Comparison of ENCODE assay signal across 9 cellular contexts in genomic region chr19:40702337-40703012, GRCh38. TPM values are rescaled to one million over a fixed set of nuclear protein-coding genes. Genes with fewer than 3 reads are reported as not detected.
DNase-seq lines count a peak whose midpoint lies in the region; ATAC-seq, FAIRE-seq and TF ChIP-seq lines count a peak whose summit lies in the region.
"Had no signal": no experiment of that assay in that cellular context is flagged by ENCODE, and none has a peak within 500 bp of the region (broad histone marks: within the 10 kb centered on the region; RNA-seq: fewer than 3 reads in every experiment).

No MANE protein-coding gene starts in this region.

- H3K4me2 ChIP-seq in HepG2 (ENCODE audit: low read depth, low read length) (no peak overlapping the region), OCI-LY7 (ENCODE audit: low read length) (no peak overlapping the region)

- H3K79me2 ChIP-seq in HepG2 (ENCODE audit: insufficient read depth, low read length): no peaks in the 10 kb centered on the region
- H3K79me2 ChIP-seq in OCI-LY7 (ENCODE audit: insufficient read depth, low read depth, low read length): no peaks in the 10 kb centered on the region

- no peaks in the 10 kb centered on the region for H4K20me1 ChIP-seq in HepG2 (ENCODE audit: insufficient read depth, low read length)
- H4K20me1 ChIP-seq in OCI-LY7 (ENCODE audit: insufficient read depth, low read length): no peaks in the 10 kb centered on the region

- BruUV-seq in HepG2 (replicated peaks; lab: Mats Ljungman, UMichigan) (no TSS peak), OCI-LY7 (replicated peaks; lab: Mats Ljungman, UMichigan) (no TSS peak)

- intact Hi-C loops in HepG2 (cut with micrococcal nuclease; ENCODE audit: unreplicated experiment) (loop anchor here (1.0 kb wide), 1 partner anchor 39 kb away; no protein-coding TSS in a partner anchor), OCI-LY7 (cut with micrococcal nuclease; ENCODE audit: unreplicated experiment) (no loop called here)

- H3K36me3 ChIP-seq in HepG2 (replicated peaks in 1 of 2; ENCODE audit: control insufficient read depth in 1 of 2, insufficient read depth in 2 of 2, low read length in 2 of 2) (peaks cover 8 to 21% of the 10 kb centered on the region in 2 experiments; a peak in 4 of 5 replicates), OCI-LY7 (ENCODE audit: insufficient read depth, low read length) (peaks cover 28% of the 10 kb centered on the region)

- peak overlapping the region; percentile 38; the same call in 1 of the 2 replicates for H3K9ac ChIP-seq in HepG2 (ENCODE audit: insufficient read depth, low read depth, low read length)

- POLR2A ChIA-PET in HepG2 (lab: Yijun Ruan, JAX) (interaction anchor here (0.7 to 1.1 kb wide), 2 partner anchors 40 to 48 kb away, joined by 3 to 4 read pairs; partner anchors contain the start of gene ACTMAP), OCI-LY7 (lab: Charles Lee) (no interaction called here)

- H3K27me3 ChIP-seq in HepG2 (ENCODE audit: control insufficient read depth in 1 of 2, insufficient read depth in 2 of 2, low read length in 2 of 2): no peaks in the 10 kb centered on the region

- DNase-seq in Ammon's horn (ENCODE audit: low spot score) (peak; percentile 62), NCI-H2227 treated with DMSO at 0.1 percent for 48 hours (lab: John Stamatoyannopoulos, UW) (peak; percentile 79), cerebellar cortex (ENCODE audit: low spot score) (peak; percentile 85), HepG2 (ENCODE audit: low spot score) (peak; percentile 50), COR-L47 (lab: John Stamatoyannopoulos, UW) (no peak), OCI-LY7 (ENCODE audit: low spot score) (no peak), NK-92 (lab: John Stamatoyannopoulos, UW; ENCODE audit: unreplicated experiment) (no peak)
- DNase-seq in activated T-cell treated with anti-CD3 and anti-CD28 coated beads, Interleukin-2, amount 50 U/mL, for 48 hours: no peak
- DNase-seq: CD4-positive, alpha-beta memory T cell had no signal

- no peaks in the 10 kb centered on the region for H3K9me2 ChIP-seq in OCI-LY7 (ENCODE audit: insufficient read depth, low read length)

- peak; percentile 80 for TF ChIP-seq CTCF in HepG2 (CRISPR knock-in tag; IDR thresholded peaks at IDR 0.05)
- no peak for TF ChIP-seq CTCF in OCI-LY7 (conservative IDR thresholded peaks at IDR 0.05; ENCODE audit: low read length)

- no peak overlapping the region for H2AFZ ChIP-seq in HepG2 (ENCODE audit: low read length)
- H2AFZ ChIP-seq in OCI-LY7 (ENCODE audit: low read length): no peak overlapping the region

- H3K4me3 ChIP-seq in HepG2 (replicated peaks in 1 of 3; ENCODE audit: insufficient read depth in 1 of 3, low read depth in 2 of 3, low read length in 3 of 3): no peak overlapping the region
- no peak overlapping the region for H3K4me3 ChIP-seq in OCI-LY7 (ENCODE audit: low read depth, low read length, poor library complexity, severe bottlenecking)

- WGBS in HepG2 (ENCODE audit: low lambda C conversion rate): 58% methylated on average over 16 of the region's 18 CpGs

- TF ChIP-seq EP300 in HepG2 (IDR thresholded peaks at IDR 0.05; ENCODE audit: low read depth in 2 of 2, low read length in 2 of 2) (no peak), HepG2 (CRISPR knock-in tag; IDR thresholded peaks at IDR 0.05; ENCODE audit: borderline replicate concordance) (no peak)

- TF ChIP-seq POLR2A in HepG2 (IDR thresholded peaks at IDR 0.05; ENCODE audit: insufficient read depth in 1 of 2, low read depth in 2 of 2, low read length in 2 of 2): no peak

- H3K9me3 ChIP-seq in HepG2 (ENCODE audit: low read length): no peaks in the 10 kb centered on the region
- H3K9me3 ChIP-seq in OCI-LY7 (ENCODE audit: low read length): no peaks in the 10 kb centered on the region

- H3K27ac ChIP-seq in HepG2 (ENCODE audit: extremely low read length, insufficient read depth, low read length): no peak overlapping the region
- H3K27ac ChIP-seq in OCI-LY7 (ENCODE audit: low read depth, low read length, poor library complexity, severe bottlenecking): no peak overlapping the region

- peak; percentile 80 for TF ChIP-seq RAD21 in HepG2 (CRISPR knock-in tag; IDR thresholded peaks at IDR 0.05)

- in situ Hi-C loops in HepG2 (cut with HindIII; ENCODE audit: extremely low pct_ligation_motif_present, low pct_unique_long_range_greater_than_20kb): loop anchor here (5.0 kb wide), 1 partner anchor 40 kb away; no protein-coding TSS in a partner anchor

- H3K4me1 ChIP-seq in HepG2 (ENCODE audit: insufficient read depth, low read length) (peaks cover 7% of the 10 kb centered on the region; the same call in 1 of the 2 replicates), OCI-LY7 (ENCODE audit: insufficient read depth, low read length, poor library complexity, severe bottlenecking) (no peaks in the 10 kb centered on the region)

- peak; percentile 98 for ATAC-seq in HepG2

- peak; percentile 34 for FAIRE-seq in HepG2 (lab: Jason Lieb, UNC)

- CTCF ChIA-PET in HepG2 (lab: Yijun Ruan, JAX; ENCODE audit: low intra/inter-chr PET ratio, low total read pairs) (interaction anchor here (1.4 to 2.2 kb wide), 2 partner anchors 40 to 68 kb away, joined by 5 to 19 read pairs; no protein-coding TSS in a partner anchor), OCI-LY7 (lab: Charles Lee; ENCODE audit: unreplicated experiment) (no interaction called here)

RNA-seq across cellular contexts. Expression of gene NUMBL, which starts 12.0 kb away (rescaled TPM):
- total RNA-seq in HepG2 (2016; rRNA removed; fragmentation: Illumina TruSeq; extraction: Trizol): 0.20 and 0.49 TPM in 2 replicates
- total RNA-seq in HepG2 (2016; cell fraction: cytosol; rRNA removed; fragmentation: Illumina TruSeq; extraction: Trizol; ENCODE audit: low read depth): 0.09 and 0.10 TPM in 2 replicates
- total RNA-seq in HepG2 (2016; cell fraction: insoluble cytoplasmic fraction; rRNA removed; fragmentation: Illumina TruSeq; extraction: Trizol): 0.04 and 0.58 TPM in 2 replicates
- 0.25 and 0.52 TPM in 2 replicates for total RNA-seq in HepG2 (2016; cell fraction: membrane; rRNA removed; fragmentation: Illumina TruSeq; extraction: Trizol)
- 0.69 and 2.1 TPM in 2 replicates for total RNA-seq in HepG2 (2016; cell fraction: nucleus; rRNA removed; fragmentation: Illumina TruSeq; extraction: Trizol)
- polyA plus RNA-seq in HepG2 (2011; rRNA removed): 2.2 and 2.3 TPM in 2 replicates
- 0.67 and 0.90 TPM in 2 replicates for polyA plus RNA-seq in HepG2 (2011; cell fraction: cytosol; rRNA removed)
- polyA plus RNA-seq in HepG2 (2011; cell fraction: nucleus; rRNA removed): 21.6 and 25.2 TPM in 2 replicates
- polyA plus RNA-seq in HepG2 (2012): 0.78 and 2.1 TPM in 2 replicates
- polyA plus RNA-seq in HepG2 (2016; cell fraction: cytosol; fragmentation: Illumina TruSeq; extraction: Trizol; ENCODE audit: low read depth): 0.10 and 0.11 TPM in 2 replicates
- 0.27 and 0.56 TPM in 2 replicates for polyA plus RNA-seq in HepG2 (2016; cell fraction: insoluble cytoplasmic fraction; fragmentation: Illumina TruSeq; extraction: Trizol; ENCODE audit: low read depth)
- polyA plus RNA-seq in HepG2 (2016; cell fraction: membrane; fragmentation: Illumina TruSeq; extraction: Trizol; ENCODE audit: low read depth): 0.07 and 0.19 TPM in 2 replicates
- polyA plus RNA-seq in HepG2 (2016; cell fraction: nucleus; fragmentation: Illumina TruSeq; extraction: Trizol; ENCODE audit: insufficient read depth, low read depth): 4.8 and 6.7 TPM in 2 replicates
- polyA minus RNA-seq in HepG2 (2011; rRNA and poly(A)+ RNA removed; ENCODE audit: low replicate concordance): 1.2 and 14.1 TPM in 2 replicates
- 0.35 and 0.99 TPM in 2 replicates for polyA minus RNA-seq in HepG2 (2011; cell fraction: cytosol; rRNA and poly(A)+ RNA removed)
- polyA minus RNA-seq in HepG2 (2011; cell fraction: nucleus; rRNA and poly(A)+ RNA removed): 2.8 and 2.9 TPM in 2 replicates
- total RNA-seq in OCI-LY7 (2014; rRNA removed; shearing (Covaris generic)): 4.1 and 4.9 TPM in 2 replicates
- total RNA-seq in OCI-LY7 (2022): 7.1 and 8.9 TPM in 2 replicates

RNA-seq across cellular contexts. Expression of gene COQ8B, which starts 14.2 kb away (rescaled TPM):
- total RNA-seq in HepG2 (2016; rRNA removed; fragmentation: Illumina TruSeq; extraction: Trizol): 10.3 and 17.2 TPM in 2 replicates
- total RNA-seq in HepG2 (2016; cell fraction: cytosol; rRNA removed; fragmentation: Illumina TruSeq; extraction: Trizol; ENCODE audit: low read depth): 11.6 and 12.3 TPM in 2 replicates
- 8.6 and 17.5 TPM in 2 replicates for total RNA-seq in HepG2 (2016; cell fraction: insoluble cytoplasmic fraction; rRNA removed; fragmentation: Illumina TruSeq; extraction: Trizol)
- total RNA-seq in HepG2 (2016; cell fraction: membrane; rRNA removed; fragmentation: Illumina TruSeq; extraction: Trizol): 16.6 and 19.5 TPM in 2 replicates
- total RNA-seq in HepG2 (2016; cell fraction: nucleus; rRNA removed; fragmentation: Illumina TruSeq; extraction: Trizol): 13.3 and 18.3 TPM in 2 replicates
- 12.3 and 14.7 TPM in 2 replicates for polyA plus RNA-seq in HepG2 (2011; rRNA removed)
- polyA plus RNA-seq in HepG2 (2011; cell fraction: cytosol; rRNA removed): 9.9 and 15.6 TPM in 2 replicates
- polyA plus RNA-seq in HepG2 (2011; cell fraction: nucleus; rRNA removed): 54.2 and 65.2 TPM in 2 replicates
- polyA plus RNA-seq in HepG2 (2012): 8.7 and 13.0 TPM in 2 replicates
- 5.6 and 6.3 TPM in 2 replicates for polyA plus RNA-seq in HepG2 (2016; cell fraction: cytosol; fragmentation: Illumina TruSeq; extraction: Trizol; ENCODE audit: low read depth)
- 7.8 and 9.6 TPM in 2 replicates for polyA plus RNA-seq in HepG2 (2016; cell fraction: insoluble cytoplasmic fraction; fragmentation: Illumina TruSeq; extraction: Trizol; ENCODE audit: low read depth)
- polyA plus RNA-seq in HepG2 (2016; cell fraction: membrane; fragmentation: Illumina TruSeq; extraction: Trizol; ENCODE audit: low read depth): 8.1 and 8.4 TPM in 2 replicates
- 21.5 and 25.0 TPM in 2 replicates for polyA plus RNA-seq in HepG2 (2016; cell fraction: nucleus; fragmentation: Illumina TruSeq; extraction: Trizol; ENCODE audit: insufficient read depth, low read depth)
- 22.0 and 30.0 TPM in 2 replicates for polyA minus RNA-seq in HepG2 (2011; rRNA and poly(A)+ RNA removed; ENCODE audit: low replicate concordance)
- polyA minus RNA-seq in HepG2 (2011; cell fraction: cytosol; rRNA and poly(A)+ RNA removed): 7.7 and 9.0 TPM in 2 replicates
- 19.1 and 21.8 TPM in 2 replicates for polyA minus RNA-seq in HepG2 (2011; cell fraction: nucleus; rRNA and poly(A)+ RNA removed)
- 34.9 and 39.3 TPM in 2 replicates for total RNA-seq in OCI-LY7 (2014; rRNA removed; shearing (Covaris generic))
- 32.5 and 34.6 TPM in 2 replicates for total RNA-seq in OCI-LY7 (2022)

RNA-seq across cellular contexts. Expression of gene ITPKC, which starts 14.4 kb away (rescaled TPM):
- total RNA-seq in HepG2 (2016; rRNA removed; fragmentation: Illumina TruSeq; extraction: Trizol) (11.2 and 11.3 TPM in 2 replicates), OCI-LY7 (2022) (5.2 and 5.5 TPM in 2 replicates)
- 2.2 and 2.9 TPM in 2 replicates for total RNA-seq in HepG2 (2016; cell fraction: cytosol; rRNA removed; fragmentation: Illumina TruSeq; extraction: Trizol; ENCODE audit: low read depth)
- 11.1 and 11.2 TPM in 2 replicates for total RNA-seq in HepG2 (2016; cell fraction: insoluble cytoplasmic fraction; rRNA removed; fragmentation: Illumina TruSeq; extraction: Trizol)
- total RNA-seq in HepG2 (2016; cell fraction: membrane; rRNA removed; fragmentation: Illumina TruSeq; extraction: Trizol): 6.2 and 7.0 TPM in 2 replicates
- 9.4 and 10.1 TPM in 2 replicates for total RNA-seq in HepG2 (2016; cell fraction: nucleus; rRNA removed; fragmentation: Illumina TruSeq; extraction: Trizol)
- polyA plus RNA-seq in HepG2 (2011; rRNA removed): 6.9 and 12.4 TPM in 2 replicates
- polyA plus RNA-seq in HepG2 (2011; cell fraction: cytosol; rRNA removed): 7.5 and 8.3 TPM in 2 replicates
- polyA plus RNA-seq in HepG2 (2011; cell fraction: nucleus; rRNA removed): 10.9 and 11.5 TPM in 2 replicates
- 5.5 and 8.9 TPM in 2 replicates for polyA plus RNA-seq in HepG2 (2012)
- 1.6 and 1.9 TPM in 2 replicates for polyA plus RNA-seq in HepG2 (2016; cell fraction: cytosol; fragmentation: Illumina TruSeq; extraction: Trizol; ENCODE audit: low read depth)
- polyA plus RNA-seq in HepG2 (2016; cell fraction: insoluble cytoplasmic fraction; fragmentation: Illumina TruSeq; extraction: Trizol; ENCODE audit: low read depth): 9.6 and 11.1 TPM in 2 replicates
- polyA plus RNA-seq in HepG2 (2016; cell fraction: membrane; fragmentation: Illumina TruSeq; extraction: Trizol; ENCODE audit: low read depth): 4.0 and 4.4 TPM in 2 replicates
- polyA plus RNA-seq in HepG2 (2016; cell fraction: nucleus; fragmentation: Illumina TruSeq; extraction: Trizol; ENCODE audit: insufficient read depth, low read depth): 16.8 and 17.2 TPM in 2 replicates
- polyA minus RNA-seq in HepG2 (2011; rRNA and poly(A)+ RNA removed; ENCODE audit: low replicate concordance): 7.6 and 22.0 TPM in 2 replicates
- 4.2 and 6.6 TPM in 2 replicates for polyA minus RNA-seq in HepG2 (2011; cell fraction: cytosol; rRNA and poly(A)+ RNA removed)
- polyA minus RNA-seq in HepG2 (2011; cell fraction: nucleus; rRNA and poly(A)+ RNA removed): 5.5 and 7.5 TPM in 2 replicates
- total RNA-seq in OCI-LY7 (2014; rRNA removed; shearing (Covaris generic)): 4.0 and 6.5 TPM in 2 replicates

RNA-seq across cellular contexts. Expression of gene ACTMAP, which starts 47.8 kb away (rescaled TPM):
- 2.2 and 3.9 TPM in 2 replicates for total RNA-seq in HepG2 (2016; rRNA removed; fragmentation: Illumina TruSeq; extraction: Trizol)
- total RNA-seq in HepG2 (2016; cell fraction: cytosol; rRNA removed; fragmentation: Illumina TruSeq; extraction: Trizol; ENCODE audit: low read depth): 2.1 and 5.1 TPM in 2 replicates
- 2.2 and 3.3 TPM in 2 replicates for total RNA-seq in HepG2 (2016; cell fraction: insoluble cytoplasmic fraction; rRNA removed; fragmentation: Illumina TruSeq; extraction: Trizol)
- 4.4 and 4.8 TPM in 2 replicates for total RNA-seq in HepG2 (2016; cell fraction: membrane; rRNA removed; fragmentation: Illumina TruSeq; extraction: Trizol)
- total RNA-seq in HepG2 (2016; cell fraction: nucleus; rRNA removed; fragmentation: Illumina TruSeq; extraction: Trizol): 3.9 and 4.4 TPM in 2 replicates
- polyA plus RNA-seq in HepG2 (2011; rRNA removed): 7.9 and 11.3 TPM in 2 replicates
- polyA plus RNA-seq in HepG2 (2011; cell fraction: cytosol; rRNA removed): 4.7 and 5.7 TPM in 2 replicates
- polyA plus RNA-seq in HepG2 (2011; cell fraction: nucleus; rRNA removed): 30.8 and 31.7 TPM in 2 replicates
- polyA plus RNA-seq in HepG2 (2012): 13.1 and 16.5 TPM in 2 replicates
- polyA plus RNA-seq in HepG2 (2016; cell fraction: cytosol; fragmentation: Illumina TruSeq; extraction: Trizol; ENCODE audit: low read depth): 4.5 and 4.7 TPM in 2 replicates
- 10.5 and 13.7 TPM in 2 replicates for polyA plus RNA-seq in HepG2 (2016; cell fraction: insoluble cytoplasmic fraction; fragmentation: Illumina TruSeq; extraction: Trizol; ENCODE audit: low read depth)
- polyA plus RNA-seq in HepG2 (2016; cell fraction: membrane; fragmentation: Illumina TruSeq; extraction: Trizol; ENCODE audit: low read depth): 12.4 and 14.6 TPM in 2 replicates
- polyA plus RNA-seq in HepG2 (2016; cell fraction: nucleus; fragmentation: Illumina TruSeq; extraction: Trizol; ENCODE audit: insufficient read depth, low read depth): 46.1 and 49.5 TPM in 2 replicates
- polyA minus RNA-seq in HepG2 (2011; rRNA and poly(A)+ RNA removed; ENCODE audit: low replicate concordance): 11.2 and 11.8 TPM in 2 replicates
- 8.1 and 9.0 TPM in 2 replicates for polyA minus RNA-seq in HepG2 (2011; cell fraction: cytosol; rRNA and poly(A)+ RNA removed)
- 5.2 and 5.3 TPM in 2 replicates for polyA minus RNA-seq in HepG2 (2011; cell fraction: nucleus; rRNA and poly(A)+ RNA removed)
- 3.3 and 5.0 TPM in 2 replicates for total RNA-seq in OCI-LY7 (2014; rRNA removed; shearing (Covaris generic))
- total RNA-seq in OCI-LY7 (2022): 52.1 and 54.8 TPM in 2 replicates

RNA-seq across cellular contexts. Expression of gene SNRPA, which starts 48.5 kb away (rescaled TPM):
- total RNA-seq in HepG2 (2016; rRNA removed; fragmentation: Illumina TruSeq; extraction: Trizol) (55.6 and 59.6 TPM in 2 replicates), OCI-LY7 (2022) (214 and 244 TPM in 2 replicates)
- total RNA-seq in HepG2 (2016; cell fraction: cytosol; rRNA removed; fragmentation: Illumina TruSeq; extraction: Trizol; ENCODE audit: low read depth): 30.9 and 37.5 TPM in 2 replicates
- total RNA-seq in HepG2 (2016; cell fraction: insoluble cytoplasmic fraction; rRNA removed; fragmentation: Illumina TruSeq; extraction: Trizol): 43.3 and 60.9 TPM in 2 replicates
- total RNA-seq in HepG2 (2016; cell fraction: membrane; rRNA removed; fragmentation: Illumina TruSeq; extraction: Trizol): 30.2 and 35.2 TPM in 2 replicates
- 40.9 and 42.9 TPM in 2 replicates for total RNA-seq in HepG2 (2016; cell fraction: nucleus; rRNA removed; fragmentation: Illumina TruSeq; extraction: Trizol)
- polyA plus RNA-seq in HepG2 (2011; rRNA removed): 111 and 162 TPM in 2 replicates
- polyA plus RNA-seq in HepG2 (2011; cell fraction: cytosol; rRNA removed): 36.8 and 67.8 TPM in 2 replicates
- polyA plus RNA-seq in HepG2 (2011; cell fraction: nucleus; rRNA removed): 112 and 136 TPM in 2 replicates
- polyA plus RNA-seq in HepG2 (2012): 55.3 and 58.7 TPM in 2 replicates
- 31.4 and 37.9 TPM in 2 replicates for polyA plus RNA-seq in HepG2 (2016; cell fraction: cytosol; fragmentation: Illumina TruSeq; extraction: Trizol; ENCODE audit: low read depth)
- 87.1 and 104 TPM in 2 replicates for polyA plus RNA-seq in HepG2 (2016; cell fraction: insoluble cytoplasmic fraction; fragmentation: Illumina TruSeq; extraction: Trizol; ENCODE audit: low read depth)
- polyA plus RNA-seq in HepG2 (2016; cell fraction: membrane; fragmentation: Illumina TruSeq; extraction: Trizol; ENCODE audit: low read depth): 41.6 and 53.2 TPM in 2 replicates
- polyA plus RNA-seq in HepG2 (2016; cell fraction: nucleus; fragmentation: Illumina TruSeq; extraction: Trizol; ENCODE audit: insufficient read depth, low read depth): 106 and 112 TPM in 2 replicates
- polyA minus RNA-seq in HepG2 (2011; rRNA and poly(A)+ RNA removed; ENCODE audit: low replicate concordance): 182 and 255 TPM in 2 replicates
- 80.0 and 106 TPM in 2 replicates for polyA minus RNA-seq in HepG2 (2011; cell fraction: cytosol; rRNA and poly(A)+ RNA removed)
- 49.1 and 73.4 TPM in 2 replicates for polyA minus RNA-seq in HepG2 (2011; cell fraction: nucleus; rRNA and poly(A)+ RNA removed)
- 315 and 328 TPM in 2 replicates for total RNA-seq in OCI-LY7 (2014; rRNA removed; shearing (Covaris generic))

Comparison
In these comparisons a context has a peak if more than half of its experiments do, and no peak if none do; other contexts are left out.
1. DNase-seq: peak in Ammon's horn (single experiment), NCI-H2227 treated with DMSO at 0.1 percent for 48 hours (single experiment), cerebellar cortex (single experiment) and HepG2 (single experiment); none in COR-L47 (single experiment), OCI-LY7 (single experiment), NK-92 (single experiment) and activated T-cell treated with anti-CD3 and anti-CD28 coated beads, Interleukin-2, amount 50 U/mL, for 48 hours (0 of 2).